ENCODE assay signal across 17 cellular contexts in the genomic region with DNA sequence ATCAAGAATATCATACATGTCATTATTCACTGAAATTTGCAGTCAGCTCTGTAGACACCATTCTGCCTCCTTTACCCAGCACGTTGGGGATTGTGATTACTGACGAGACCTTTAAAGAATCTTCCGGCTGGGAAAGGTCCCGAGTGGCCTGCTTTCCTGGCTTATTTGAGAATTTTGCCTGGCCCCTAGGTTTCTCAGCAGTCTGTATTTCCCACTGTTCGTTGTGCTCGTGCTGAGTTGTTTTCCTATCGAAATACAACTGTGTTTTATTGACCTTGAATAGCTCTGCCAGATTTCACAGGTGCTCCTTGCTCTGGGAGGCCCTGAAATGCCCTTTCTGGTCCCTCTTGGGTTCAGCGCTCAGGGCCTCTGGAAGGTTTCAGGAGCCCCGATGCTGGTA.
DNase-seq lines count a peak whose midpoint lies in the region; ATAC-seq and TF ChIP-seq lines count a peak whose summit lies in the region.
"Had no signal": no experiment of that assay in that cellular context is flagged by ENCODE, and none has a peak within 500 bp of the region (broad histone marks: within the 10 kb centered on the region; RNA-seq: fewer than 3 reads in every experiment).

No MANE protein-coding gene starts in this region.

- intact Hi-C loops in Right ventricle myocardium superior (cut with DNase I) = no loop called here
- intact Hi-C loops in left ventricle myocardium inferior (cut with micrococcal nuclease) = no loop called here
- intact Hi-C loops in heart right ventricle (cut with DNase I) = loop anchor here in 2 of 10 donors (10.0 kb wide), 2 partner anchors 84 to 164 kb away; no protein-coding TSS in a partner anchor
- intact Hi-C loops in ovary (cut with DNase I) = loop anchor here in 2 of 4 donors (5.0 to 10.0 kb wide), 2 partner anchors 91 to 94 kb away; a partner anchor contains a TSS

- DNase-seq in Right ventricle myocardium superior (no peak), left ventricle myocardium inferior (no peak), heart right ventricle (no peak), ovary (peak; percentile 47 to 64 (median 59))
- DNase-seq in activated CD4-positive, CD25-positive, alpha-beta regulatory T cell treated with anti-CD3 and anti-CD28 coated beads, Interleukin-2, amount 50 U/mL, for 72 hours = no peak
- DNase-seq: Calu3, DND-41, NCI-H1092 treated with DMSO at 0.1 percent for 48 hours, NCI-H1436, NCI-H187, NCI-H446 treated with DMSO at 0.1 percent for 48 hours, SIG-M5, SK-N-SH had no signal

- H3K4me1 ChIP-seq in left ventricle myocardium inferior (peaks cover 10% of the 10 kb centered on the region), heart right ventricle (peaks cover 0 to 18% (median 2%) of the 10 kb centered on the region in 9 donors), ovary (ENCODE audit: insufficient read depth) (peaks cover 3% of the 10 kb centered on the region)

- H3K9me3 ChIP-seq in left ventricle myocardium inferior (replicated peaks) (no peaks in the 10 kb centered on the region), heart right ventricle (no peaks in the 10 kb centered on the region), ovary (no peaks in the 10 kb centered on the region)
- H3K9me3 ChIP-seq: SK-N-SH had no signal

- TF ChIP-seq CTCF in left ventricle myocardium inferior (IDR thresholded peaks at IDR 0.05; ENCODE audit: borderline replicate concordance) (no peak), heart right ventricle (IDR thresholded peaks at IDR 0.05) (no peak), ovary (IDR thresholded peaks at IDR 0.05) (no peak)

- no peak for TF ChIP-seq POLR2A in ovary (IDR thresholded peaks at IDR 0.05)

- TF ChIP-seq EP300 in ovary (IDR thresholded peaks at IDR 0.05) = no peak

- peak; percentile 36 for ATAC-seq in Right ventricle myocardium superior (ENCODE audit: poor library complexity)
- peak in 5 of 8 donors; percentile 26 to 48 (median 34) for ATAC-seq in heart right ventricle
- no peak for ATAC-seq in GM21723 (IDR thresholded peaks at IDR 0.05; ENCODE audit: unreplicated experiment)
- no peak for ATAC-seq in GM21529 (IDR thresholded peaks at IDR 0.05; ENCODE audit: unreplicated experiment)
- ATAC-seq: Panc1 had no signal

- no peak overlapping the region for H3K27ac ChIP-seq in left ventricle myocardium inferior (replicated peaks)
- H3K27ac ChIP-seq in heart right ventricle = peak overlapping the region in 2 of 10 donors; percentile 6 to 22
- peak overlapping the region in 1 of 2 donors; percentile 36 for H3K27ac ChIP-seq in ovary
- H3K27ac ChIP-seq: RWPE1 had no signal

- H3K36me3 ChIP-seq in left ventricle myocardium inferior (no peaks in the 10 kb centered on the region), heart right ventricle (no peaks in the 10 kb centered on the region), ovary (no peaks in the 10 kb centered on the region)

- H3K4me3 ChIP-seq in left ventricle myocardium inferior (no peak overlapping the region), heart right ventricle (no peak overlapping the region), ovary (no peak overlapping the region)

- 28% methylated on average over 9 of the region's 9 CpGs for WGBS in heart right ventricle, 2 donors
- WGBS in ovary, 3 donors = 4 to 25% (median 12%) methylated on average over 9 of the region's 9 CpGs

- no peaks in the 10 kb centered on the region for H3K27me3 ChIP-seq in left ventricle myocardium inferior (ENCODE audit: low read depth)
- H3K27me3 ChIP-seq in heart right ventricle = no peaks in the 10 kb centered on the region
- no peaks in the 10 kb centered on the region for H3K27me3 ChIP-seq in ovary

Comparison
In these comparisons a context has a peak if more than half of its experiments do, and no peak if none do; other contexts are left out.
1. ATAC-seq: peak in Right ventricle myocardium superior (single experiment) and heart right ventricle (5 of 8); none in GM21723 (single experiment) and GM21529 (single experiment).
2. DNase-seq: peak in ovary (5 of 5); none in Right ventricle myocardium superior (single experiment), left ventricle myocardium inferior (single experiment), heart right ventricle (0 of 2) and activated CD4-positive, CD25-positive, alpha-beta regulatory T cell treated with anti-CD3 and anti-CD28 coated beads, Interleukin-2, amount 50 U/mL, for 72 hours (single experiment).